Comparison of ENCODE assay signal across 14 cellular contexts in the genomic region with DNA sequence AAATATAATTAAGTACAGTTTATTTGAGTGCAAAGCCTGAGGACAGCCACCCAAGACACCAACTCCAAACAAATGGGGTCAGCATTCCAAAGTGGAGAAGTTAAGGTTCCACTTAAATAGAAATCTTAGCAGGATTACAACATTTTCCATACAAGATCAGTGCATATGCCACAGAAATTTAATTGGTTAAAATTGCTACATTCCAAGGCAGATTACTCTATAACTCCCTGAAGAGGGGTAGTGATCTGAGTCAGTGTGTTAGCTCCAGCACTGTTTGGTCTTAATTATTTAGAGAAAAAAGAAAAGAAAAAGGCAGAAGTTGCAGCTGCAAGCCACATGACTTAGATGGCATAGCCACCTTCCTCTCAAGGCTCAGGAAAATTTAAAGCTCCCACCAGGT.
DNase-seq lines count a peak whose midpoint lies in the region; ATAC-seq lines count a peak whose summit lies in the region.
"Had no signal": no experiment of that assay in that cellular context is flagged by ENCODE, and none has a peak within 500 bp of the region (broad histone marks: within the 10 kb centered on the region; RNA-seq: fewer than 3 reads in every experiment).

No MANE protein-coding gene starts in this region.

- CTCF ChIA-PET in activated CD4-positive, alpha-beta T cell treated with anti-CD3 and anti-CD28 coated beads for 36 hours (lab: Charles Lee): interaction anchor here (2.3 kb wide), 1 partner anchor 205 kb away, joined by 5 read pairs; no protein-coding TSS in a partner anchor

- H3K27ac Mint-ChIP-seq in activated CD4-positive, alpha-beta T cell treated with anti-CD3 and anti-CD28 coated beads for 36 hours: no peak overlapping the region
- H3K27ac Mint-ChIP-seq: CD8-positive, alpha-beta T cell had no signal

- H3K9me3 Mint-ChIP-seq in activated CD4-positive, alpha-beta T cell treated with anti-CD3 and anti-CD28 coated beads for 36 hours (ENCODE audit: low read depth): peaks cover 3% of the 10 kb centered on the region
- H3K9me3 Mint-ChIP-seq: CD8-positive, alpha-beta T cell had no signal

- intact Hi-C loops in activated CD4-positive, alpha-beta T cell treated with anti-CD3 and anti-CD28 coated beads for 36 hours (cut with DNase I, micrococcal nuclease): no loop called here
- intact Hi-C loops in left colon (cut with DNase I, micrococcal nuclease): no loop called here

- no peaks in the 10 kb centered on the region for H3K27me3 Mint-ChIP-seq in activated CD4-positive, alpha-beta T cell treated with anti-CD3 and anti-CD28 coated beads for 36 hours

- no peak overlapping the region for H3K4me3 Mint-ChIP-seq in activated CD4-positive, alpha-beta T cell treated with anti-CD3 and anti-CD28 coated beads for 36 hours
- H3K4me3 Mint-ChIP-seq: CD8-positive, alpha-beta T cell had no signal

- H3K36me3 Mint-ChIP-seq in activated CD4-positive, alpha-beta T cell treated with anti-CD3 and anti-CD28 coated beads for 36 hours (ENCODE audit: low read depth): no peaks in the 10 kb centered on the region
- H3K36me3 Mint-ChIP-seq: CD8-positive, alpha-beta T cell had no signal

- no peak for ATAC-seq in activated CD4-positive, alpha-beta T cell treated with anti-CD3 and anti-CD28 coated beads for 36 hours
- no peak for ATAC-seq in left colon
- ATAC-seq: CD8-positive, alpha-beta T cell; HCT116 had no signal

- no peaks in the 10 kb centered on the region for H3K4me1 Mint-ChIP-seq in activated CD4-positive, alpha-beta T cell treated with anti-CD3 and anti-CD28 coated beads for 36 hours

- DNase-seq in DMS 273 (lab: John Stamatoyannopoulos, UW; ENCODE audit: unreplicated experiment): peak; percentile 22
- no peak for DNase-seq in DMS 273 treated with DMSO at 0.1 percent for 48 hours (lab: John Stamatoyannopoulos, UW)
- DNase-seq in M059J (ENCODE audit: low read depth): peak; percentile 12
- DNase-seq in fibroblast of gingiva (ENCODE audit: low read depth): peak; percentile 44
- DNase-seq in H4 (ENCODE audit: low spot score): no peak
- DNase-seq in activated CD4-positive, alpha-beta T cell treated with anti-CD3 and anti-CD28 coated beads for 36 hours: no peak
- no peak for DNase-seq in left colon
- DNase-seq in stimulated activated naive CD4-positive, alpha-beta T cell (lab: John Stamatoyannopoulos, UW): no peak
- DNase-seq: BE2C; CD8-positive, alpha-beta T cell; NCI-H1092; NCI-H187; NCI-H446 had no signal

- POLR2A ChIA-PET in activated CD4-positive, alpha-beta T cell treated with anti-CD3 and anti-CD28 coated beads for 36 hours (lab: Charles Lee): no interaction called here

Comparison
In these comparisons a context has a peak if more than half of its experiments do, and no peak if none do; other contexts are left out.
1. DNase-seq: peak in DMS 273 (single experiment), M059J (single experiment) and fibroblast of gingiva (single experiment); none in DMS 273 treated with DMSO at 0.1 percent for 48 hours (single experiment), H4 (single experiment), activated CD4-positive, alpha-beta T cell treated with anti-CD3 and anti-CD28 coated beads for 36 hours (single experiment), left colon (0 of 2) and stimulated activated naive CD4-positive, alpha-beta T cell (0 of 6).